Comparison of ENCODE assay signal across 8 cellular contexts in the genomic region with DNA sequence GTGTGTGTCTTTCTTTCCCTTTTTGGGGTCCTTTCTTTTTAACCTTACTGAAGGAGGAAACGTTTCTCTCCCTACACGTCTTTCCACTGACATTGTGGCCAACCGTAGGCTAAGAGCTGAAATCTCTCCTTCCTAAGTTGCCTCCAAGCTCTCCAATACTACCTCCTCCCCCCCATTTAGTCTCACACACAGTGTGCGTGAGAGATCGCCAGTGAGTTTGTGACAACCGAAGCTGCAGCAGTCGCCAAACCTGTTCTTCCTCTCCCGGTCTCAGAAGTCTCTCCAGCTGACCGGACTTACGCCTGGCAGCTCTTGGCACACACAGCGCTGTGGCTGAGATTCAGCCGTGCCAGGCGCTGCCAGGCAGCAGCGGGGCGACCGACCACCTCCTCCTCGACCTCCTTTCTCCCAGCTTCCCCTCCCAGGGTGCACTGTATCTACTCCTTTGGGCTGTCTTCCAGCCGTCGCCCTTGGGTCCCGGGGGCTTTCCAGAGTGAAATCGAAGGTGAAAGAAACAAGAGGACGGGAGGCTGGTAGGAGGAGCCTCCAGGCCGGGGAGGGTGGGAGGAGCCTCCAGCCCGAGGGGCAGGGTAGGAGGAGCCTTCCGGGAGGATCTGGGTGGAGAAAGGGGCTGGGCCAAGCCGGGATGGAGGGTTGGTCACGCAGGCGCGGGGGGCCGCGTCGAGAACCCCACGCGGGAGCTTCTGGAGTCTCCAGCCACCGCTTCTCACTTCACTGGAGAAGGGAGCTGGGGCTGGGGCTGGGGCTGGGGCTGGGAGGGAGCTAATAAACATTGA. TPM values are rescaled to one million over a fixed set of nuclear protein-coding genes. Genes with fewer than 3 reads are reported as not detected.
DNase-seq lines count a peak whose midpoint lies in the region; ATAC-seq and TF ChIP-seq lines count a peak whose summit lies in the region.

A gene (plus strand): TSS at position 684 of the 797 bp plus-strand sequence.

- WGBS in ectodermal cell, 2 experiments = 0% methylated on average over 35 of the region's 35 CpGs
- 0% methylated on average over 34 to 35 of the region's 35 CpGs for WGBS in lung, 2 donors

- DNase-seq in CD1c-positive myeloid dendritic cell (ENCODE audit: extremely low spot score) (peak; percentile 95), NCI-H82 treated with DMSO at 0.1 percent for 48 hours (lab: John Stamatoyannopoulos, UW; ENCODE audit: unreplicated experiment) (peak; percentile 49), lung (ENCODE audit: low spot score) (peak; percentile 96)
- peak; percentile 93 for DNase-seq in activated CD8-positive, alpha-beta T cell treated with anti-CD3 and anti-CD28 coated beads, Interleukin-2, amount 10 ng/mL, durations not matched to agents 7 days and 5 days
- peak; percentile 74 to 90 (median 80) for DNase-seq in stimulated activated CD4-positive, alpha-beta T cell treated with anti-CD3 and anti-CD28 coated beads, TNF-alpha, amount 100 ng/mL, for 1 hour (ENCODE audit: low read depth in 3 of 3, low spot score in 1 of 3)

- peak within 1 kb of the TSS; percentile 44 for H3K27ac ChIP-seq in ectodermal cell (ENCODE audit: insufficient read depth, low read depth, low read length, poor library complexity, severe bottlenecking)
- H3K27ac ChIP-seq in lung (ENCODE audit: low read depth in 1 of 2, low read length in 1 of 2) = peak within 1 kb of the TSS; percentile 83 to 92

- H3K9me3 ChIP-seq in ectodermal cell (ENCODE audit: control insufficient read depth, low read length) (no peaks in the 10 kb centered on the region), lung (ENCODE audit: control insufficient read depth in 2 of 2, insufficient read depth in 1 of 2, low read length in 1 of 2) (no peaks in the 10 kb centered on the region)

- H3K36me3 ChIP-seq in ectodermal cell (ENCODE audit: control insufficient read depth, insufficient read depth, low read length) (no peaks in the 10 kb centered on the region), lung (ENCODE audit: control insufficient read depth in 2 of 2, insufficient read depth in 2 of 2, low read length in 2 of 2) (no peaks in the 10 kb centered on the region)

- no peaks in the 10 kb centered on the region for H3K9me3 Mint-ChIP-seq in activated CD8-positive, alpha-beta T cell treated with anti-CD3 and anti-CD28 coated beads, Interleukin-2, amount 10 ng/mL, durations not matched to agents 7 days and 5 days (ENCODE audit: insufficient read depth)

- CTCF ChIA-PET in activated CD8-positive, alpha-beta T cell treated with anti-CD3 and anti-CD28 coated beads, Interleukin-2, amount 10 ng/mL, durations not matched to agents 7 days and 5 days (lab: Charles Lee) = interaction anchor here (0.6 to 4.0 kb wide), 35 partner anchors 9 to 1818 kb away, joined by 3 to 46 read pairs (median 5); a partner anchor contains a TSS

- peaks cover 14% of the 10 kb centered on the region for H3K4me1 ChIP-seq in ectodermal cell (ENCODE audit: control insufficient read depth, insufficient read depth, low read length)
- no peaks in the 10 kb centered on the region for H3K4me1 ChIP-seq in lung (ENCODE audit: control insufficient read depth in 2 of 2, insufficient read depth in 2 of 2, low read length in 2 of 2)

- H3K27me3 ChIP-seq in ectodermal cell (ENCODE audit: control insufficient read depth, insufficient read depth, low read length, poor library complexity, severe bottlenecking) (no peaks in the 10 kb centered on the region), lung (ENCODE audit: control insufficient read depth, insufficient read depth) (no peaks in the 10 kb centered on the region)

- H3K4me3 ChIP-seq in ectodermal cell (ENCODE audit: insufficient read depth, low read depth, low read length) = peak within 1 kb of the TSS; percentile 82
- H3K4me3 ChIP-seq in lung = peak within 1 kb of the TSS; percentile 61

- peaks cover 21% of the 10 kb centered on the region for H3K27me3 Mint-ChIP-seq in activated CD8-positive, alpha-beta T cell treated with anti-CD3 and anti-CD28 coated beads, Interleukin-2, amount 10 ng/mL, durations not matched to agents 7 days and 5 days (ENCODE audit: low read depth)

- peak within 1 kb of the TSS; percentile 81 for H3K27ac Mint-ChIP-seq in activated CD8-positive, alpha-beta T cell treated with anti-CD3 and anti-CD28 coated beads, Interleukin-2, amount 10 ng/mL, durations not matched to agents 7 days and 5 days

- POLR2A ChIA-PET in activated CD8-positive, alpha-beta T cell treated with anti-CD3 and anti-CD28 coated beads, Interleukin-2, amount 10 ng/mL, durations not matched to agents 7 days and 5 days (lab: Charles Lee) = interaction anchor here (1.1 to 1.7 kb wide), 2 partner anchors 11 to 328 kb away, joined by 3 to 8 read pairs; a partner anchor contains a TSS

- ATAC-seq in GM19452 (IDR thresholded peaks at IDR 0.05; ENCODE audit: unreplicated experiment) (peak; percentile 85), HG03571 (IDR thresholded peaks at IDR 0.05; ENCODE audit: unreplicated experiment) (peak; percentile 90), lung (ENCODE audit: insufficient read depth, low FRiP score) (peak; percentile 96)
- peak; percentile 94 for ATAC-seq in activated CD8-positive, alpha-beta T cell treated with anti-CD3 and anti-CD28 coated beads, Interleukin-2, amount 10 ng/mL, durations not matched to agents 7 days and 5 days

- TF ChIP-seq CTCF in lung (IDR thresholded peaks at IDR 0.05; ENCODE audit: control extremely low read depth, extremely low read depth) = no peak

- no peaks in the 10 kb centered on the region for H3K36me3 Mint-ChIP-seq in activated CD8-positive, alpha-beta T cell treated with anti-CD3 and anti-CD28 coated beads, Interleukin-2, amount 10 ng/mL, durations not matched to agents 7 days and 5 days (ENCODE audit: low read depth)

- peaks cover 18% of the 10 kb centered on the region for H3K4me1 Mint-ChIP-seq in activated CD8-positive, alpha-beta T cell treated with anti-CD3 and anti-CD28 coated beads, Interleukin-2, amount 10 ng/mL, durations not matched to agents 7 days and 5 days (ENCODE audit: low read depth)

- peak within 1 kb of the TSS; percentile 87 for H3K4me3 Mint-ChIP-seq in activated CD8-positive, alpha-beta T cell treated with anti-CD3 and anti-CD28 coated beads, Interleukin-2, amount 10 ng/mL, durations not matched to agents 7 days and 5 days

RNA-seq across cellular contexts. Expression of the gene that starts here (rescaled TPM):
- total RNA-seq in activated CD8-positive, alpha-beta T cell treated with anti-CD3 and anti-CD28 coated beads, Interleukin-2, amount 10 ng/mL, durations not matched to agents 7 days and 5 days = 1 to 10 TPM; 1.3 to 1.9 TPM
- polyA plus RNA-seq in ectodermal cell (2013, experiment 1 of 4) = 16.5 TPM
- 18.2 TPM for polyA plus RNA-seq in ectodermal cell (2013, experiment 2 of 4)
- polyA plus RNA-seq in ectodermal cell (2013, experiment 3 of 4) = 15.8 TPM
- 21.6 TPM for polyA plus RNA-seq in ectodermal cell (2013, experiment 4 of 4)
- total RNA-seq in lung = 10 to 100 TPM; 20.3 to 77.1 TPM
- 1 to 10 TPM; 5.3 to 7.8 TPM for polyA plus RNA-seq in lung

Comparison
In these comparisons a context has a peak if more than half of its experiments do, and no peak if none do; other contexts are left out.
1. Peak in every context shown above with its lines: DNase-seq, ATAC-seq, H3K4me3 ChIP-seq and H3K27ac ChIP-seq.
2. RNA of the gene that starts here (total RNA-seq): 20.3 to 77.1 TPM in lung; 1.3 to 1.9 TPM in activated CD8-positive, alpha-beta T cell treated with anti-CD3 and anti-CD28 coated beads, Interleukin-2, amount 10 ng/mL, durations not matched to agents 7 days and 5 days; every median in the first group is over 4 times any median in the second.